In the genomic region with DNA sequence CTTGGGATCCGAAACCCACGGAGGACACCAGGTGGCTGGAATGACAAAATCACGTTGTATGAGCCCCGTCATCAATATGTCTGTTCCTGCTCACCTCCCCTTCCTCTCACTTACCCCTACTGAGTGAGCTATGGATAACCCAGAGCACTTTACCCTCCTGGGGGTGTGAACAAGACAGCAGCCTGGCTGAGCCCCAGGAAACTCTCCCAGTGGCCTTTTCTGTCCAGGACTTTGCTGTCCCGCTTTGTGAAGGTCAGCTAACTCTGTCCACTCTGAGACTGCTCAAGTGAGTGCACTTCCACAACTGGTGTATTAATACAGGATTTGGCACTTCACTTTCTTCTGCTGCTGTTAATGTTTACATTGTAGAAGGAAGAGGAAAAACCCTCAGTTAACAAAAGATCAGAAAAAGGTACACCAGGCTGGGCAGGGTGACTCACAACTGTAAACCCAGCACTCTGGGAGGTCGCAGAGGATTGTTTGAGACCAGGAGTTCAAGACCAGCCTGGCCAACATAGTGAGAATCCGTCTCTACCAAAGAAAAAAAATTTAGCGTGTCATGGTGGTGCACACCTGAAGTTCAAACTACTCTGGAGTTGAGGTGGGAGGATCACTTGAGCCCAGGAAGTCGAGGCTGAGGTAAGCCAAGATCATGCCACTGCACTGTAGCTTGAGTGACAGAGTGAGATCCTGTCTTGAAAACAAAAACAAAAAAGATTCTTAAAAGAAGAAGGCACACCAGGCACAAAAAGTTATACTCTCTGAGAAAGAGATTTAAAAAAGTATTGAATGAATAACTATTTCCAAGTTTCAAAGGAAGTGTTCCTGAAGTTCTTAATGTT, we compare ENCODE assay signal across 1 cellular context.
TF ChIP-seq lines count a peak whose summit lies in the region.

No MANE protein-coding gene starts in this region.

TF ChIP-seq in HepG2, 621 proteins besides CTCF, POLR2A, EP300 and RAD21 (continued from another document):
- TF ChIP-seq ZNF331 (CRISPR knock-in tag; IDR thresholded peaks at IDR 0.05) (no peak), YEATS2 (CRISPR knock-in tag; IDR thresholded peaks at IDR 0.05; ENCODE audit: borderline replicate concordance) (no peak), KLF12 (CRISPR knock-in tag; IDR thresholded peaks at IDR 0.05; ENCODE audit: borderline replicate concordance) (no peak), RFXAP (CRISPR knock-in tag; IDR thresholded peaks at IDR 0.05; ENCODE audit: borderline replicate concordance) (no peak), ZNF510 (CRISPR knock-in tag; IDR thresholded peaks at IDR 0.05; ENCODE audit: low read depth) (no peak), PAWR (CRISPR knock-in tag; IDR thresholded peaks at IDR 0.05; ENCODE audit: borderline replicate concordance) (no peak), ZNF660 (CRISPR knock-in tag; IDR thresholded peaks at IDR 0.05; ENCODE audit: borderline replicate concordance, low read depth) (no peak), ZMYM2 (CRISPR knock-in tag; IDR thresholded peaks at IDR 0.05) (peak; percentile 83), PHF8 (CRISPR knock-in tag; IDR thresholded peaks at IDR 0.05) (no peak), ZNF772 (CRISPR knock-in tag; IDR thresholded peaks at IDR 0.05) (no peak), ZNF253 (CRISPR knock-in tag; IDR thresholded peaks at IDR 0.05; ENCODE audit: borderline replicate concordance) (no peak), MIXL1 (CRISPR knock-in tag; IDR thresholded peaks at IDR 0.05) (no peak), GLI4 (CRISPR knock-in tag; IDR thresholded peaks at IDR 0.05; ENCODE audit: borderline replicate concordance) (no peak), SMYD3 (CRISPR knock-in tag; IDR thresholded peaks at IDR 0.05) (no peak)
- TF ChIP-seq, protein P1, sequence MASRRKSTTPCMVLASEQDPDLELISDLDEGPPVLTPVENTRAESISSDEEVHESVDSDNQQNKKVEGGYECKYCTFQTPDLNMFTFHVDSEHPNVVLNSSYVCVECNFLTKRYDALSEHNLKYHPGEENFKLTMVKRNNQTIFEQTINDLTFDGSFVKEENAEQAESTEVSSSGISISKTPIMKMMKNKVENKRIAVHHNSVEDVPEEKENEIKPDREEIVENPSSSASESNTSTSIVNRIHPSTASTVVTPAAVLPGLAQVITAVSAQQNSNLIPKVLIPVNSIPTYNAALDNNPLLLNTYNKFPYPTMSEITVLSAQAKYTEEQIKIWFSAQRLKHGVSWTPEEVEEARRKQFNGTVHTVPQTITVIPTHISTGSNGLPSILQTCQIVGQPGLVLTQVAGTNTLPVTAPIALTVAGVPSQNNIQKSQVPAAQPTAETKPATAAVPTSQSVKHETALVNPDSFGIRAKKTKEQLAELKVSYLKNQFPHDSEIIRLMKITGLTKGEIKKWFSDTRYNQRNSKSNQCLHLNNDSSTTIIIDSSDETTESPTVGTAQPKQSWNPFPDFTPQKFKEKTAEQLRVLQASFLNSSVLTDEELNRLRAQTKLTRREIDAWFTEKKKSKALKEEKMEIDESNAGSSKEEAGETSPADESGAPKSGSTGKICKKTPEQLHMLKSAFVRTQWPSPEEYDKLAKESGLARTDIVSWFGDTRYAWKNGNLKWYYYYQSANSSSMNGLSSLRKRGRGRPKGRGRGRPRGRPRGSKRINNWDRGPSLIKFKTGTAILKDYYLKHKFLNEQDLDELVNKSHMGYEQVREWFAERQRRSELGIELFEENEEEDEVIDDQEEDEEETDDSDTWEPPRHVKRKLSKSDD (CRISPR knock-in tag; IDR thresholded peaks at IDR 0.05; ENCODE audit: low read depth): no peak
- TF ChIP-seq, protein P2, sequence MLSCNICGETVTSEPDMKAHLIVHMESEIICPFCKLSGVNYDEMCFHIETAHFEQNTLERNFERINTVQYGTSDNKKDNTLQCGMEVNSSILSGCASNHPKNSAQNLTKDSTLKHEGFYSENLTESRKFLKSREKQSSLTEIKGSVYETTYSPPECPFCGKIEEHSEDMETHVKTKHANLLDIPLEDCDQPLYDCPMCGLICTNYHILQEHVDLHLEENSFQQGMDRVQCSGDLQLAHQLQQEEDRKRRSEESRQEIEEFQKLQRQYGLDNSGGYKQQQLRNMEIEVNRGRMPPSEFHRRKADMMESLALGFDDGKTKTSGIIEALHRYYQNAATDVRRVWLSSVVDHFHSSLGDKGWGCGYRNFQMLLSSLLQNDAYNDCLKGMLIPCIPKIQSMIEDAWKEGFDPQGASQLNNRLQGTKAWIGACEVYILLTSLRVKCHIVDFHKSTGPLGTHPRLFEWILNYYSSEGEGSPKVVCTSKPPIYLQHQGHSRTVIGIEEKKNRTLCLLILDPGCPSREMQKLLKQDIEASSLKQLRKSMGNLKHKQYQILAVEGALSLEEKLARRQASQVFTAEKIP (CRISPR knock-in tag; IDR thresholded peaks at IDR 0.05; ENCODE audit: borderline replicate concordance): no peak
- TF ChIP-seq, protein P3, sequence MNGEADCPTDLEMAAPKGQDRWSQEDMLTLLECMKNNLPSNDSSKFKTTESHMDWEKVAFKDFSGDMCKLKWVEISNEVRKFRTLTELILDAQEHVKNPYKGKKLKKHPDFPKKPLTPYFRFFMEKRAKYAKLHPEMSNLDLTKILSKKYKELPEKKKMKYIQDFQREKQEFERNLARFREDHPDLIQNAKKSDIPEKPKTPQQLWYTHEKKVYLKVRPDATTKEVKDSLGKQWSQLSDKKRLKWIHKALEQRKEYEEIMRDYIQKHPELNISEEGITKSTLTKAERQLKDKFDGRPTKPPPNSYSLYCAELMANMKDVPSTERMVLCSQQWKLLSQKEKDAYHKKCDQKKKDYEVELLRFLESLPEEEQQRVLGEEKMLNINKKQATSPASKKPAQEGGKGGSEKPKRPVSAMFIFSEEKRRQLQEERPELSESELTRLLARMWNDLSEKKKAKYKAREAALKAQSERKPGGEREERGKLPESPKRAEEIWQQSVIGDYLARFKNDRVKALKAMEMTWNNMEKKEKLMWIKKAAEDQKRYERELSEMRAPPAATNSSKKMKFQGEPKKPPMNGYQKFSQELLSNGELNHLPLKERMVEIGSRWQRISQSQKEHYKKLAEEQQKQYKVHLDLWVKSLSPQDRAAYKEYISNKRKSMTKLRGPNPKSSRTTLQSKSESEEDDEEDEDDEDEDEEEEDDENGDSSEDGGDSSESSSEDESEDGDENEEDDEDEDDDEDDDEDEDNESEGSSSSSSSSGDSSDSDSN (CRISPR knock-in tag; IDR thresholded peaks at IDR 0.05): peak; percentile 30; the same call in 1 of the 2 replicates
- TF ChIP-seq, protein P4, sequence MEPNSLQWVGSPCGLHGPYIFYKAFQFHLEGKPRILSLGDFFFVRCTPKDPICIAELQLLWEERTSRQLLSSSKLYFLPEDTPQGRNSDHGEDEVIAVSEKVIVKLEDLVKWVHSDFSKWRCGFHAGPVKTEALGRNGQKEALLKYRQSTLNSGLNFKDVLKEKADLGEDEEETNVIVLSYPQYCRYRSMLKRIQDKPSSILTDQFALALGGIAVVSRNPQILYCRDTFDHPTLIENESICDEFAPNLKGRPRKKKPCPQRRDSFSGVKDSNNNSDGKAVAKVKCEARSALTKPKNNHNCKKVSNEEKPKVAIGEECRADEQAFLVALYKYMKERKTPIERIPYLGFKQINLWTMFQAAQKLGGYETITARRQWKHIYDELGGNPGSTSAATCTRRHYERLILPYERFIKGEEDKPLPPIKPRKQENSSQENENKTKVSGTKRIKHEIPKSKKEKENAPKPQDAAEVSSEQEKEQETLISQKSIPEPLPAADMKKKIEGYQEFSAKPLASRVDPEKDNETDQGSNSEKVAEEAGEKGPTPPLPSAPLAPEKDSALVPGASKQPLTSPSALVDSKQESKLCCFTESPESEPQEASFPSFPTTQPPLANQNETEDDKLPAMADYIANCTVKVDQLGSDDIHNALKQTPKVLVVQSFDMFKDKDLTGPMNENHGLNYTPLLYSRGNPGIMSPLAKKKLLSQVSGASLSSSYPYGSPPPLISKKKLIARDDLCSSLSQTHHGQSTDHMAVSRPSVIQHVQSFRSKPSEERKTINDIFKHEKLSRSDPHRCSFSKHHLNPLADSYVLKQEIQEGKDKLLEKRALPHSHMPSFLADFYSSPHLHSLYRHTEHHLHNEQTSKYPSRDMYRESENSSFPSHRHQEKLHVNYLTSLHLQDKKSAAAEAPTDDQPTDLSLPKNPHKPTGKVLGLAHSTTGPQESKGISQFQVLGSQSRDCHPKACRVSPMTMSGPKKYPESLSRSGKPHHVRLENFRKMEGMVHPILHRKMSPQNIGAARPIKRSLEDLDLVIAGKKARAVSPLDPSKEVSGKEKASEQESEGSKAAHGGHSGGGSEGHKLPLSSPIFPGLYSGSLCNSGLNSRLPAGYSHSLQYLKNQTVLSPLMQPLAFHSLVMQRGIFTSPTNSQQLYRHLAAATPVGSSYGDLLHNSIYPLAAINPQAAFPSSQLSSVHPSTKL (CRISPR knock-in tag; IDR thresholded peaks at IDR 0.05): peak; percentile 42
